ENCODE assay signal across 1 cellular context in the genomic region with DNA sequence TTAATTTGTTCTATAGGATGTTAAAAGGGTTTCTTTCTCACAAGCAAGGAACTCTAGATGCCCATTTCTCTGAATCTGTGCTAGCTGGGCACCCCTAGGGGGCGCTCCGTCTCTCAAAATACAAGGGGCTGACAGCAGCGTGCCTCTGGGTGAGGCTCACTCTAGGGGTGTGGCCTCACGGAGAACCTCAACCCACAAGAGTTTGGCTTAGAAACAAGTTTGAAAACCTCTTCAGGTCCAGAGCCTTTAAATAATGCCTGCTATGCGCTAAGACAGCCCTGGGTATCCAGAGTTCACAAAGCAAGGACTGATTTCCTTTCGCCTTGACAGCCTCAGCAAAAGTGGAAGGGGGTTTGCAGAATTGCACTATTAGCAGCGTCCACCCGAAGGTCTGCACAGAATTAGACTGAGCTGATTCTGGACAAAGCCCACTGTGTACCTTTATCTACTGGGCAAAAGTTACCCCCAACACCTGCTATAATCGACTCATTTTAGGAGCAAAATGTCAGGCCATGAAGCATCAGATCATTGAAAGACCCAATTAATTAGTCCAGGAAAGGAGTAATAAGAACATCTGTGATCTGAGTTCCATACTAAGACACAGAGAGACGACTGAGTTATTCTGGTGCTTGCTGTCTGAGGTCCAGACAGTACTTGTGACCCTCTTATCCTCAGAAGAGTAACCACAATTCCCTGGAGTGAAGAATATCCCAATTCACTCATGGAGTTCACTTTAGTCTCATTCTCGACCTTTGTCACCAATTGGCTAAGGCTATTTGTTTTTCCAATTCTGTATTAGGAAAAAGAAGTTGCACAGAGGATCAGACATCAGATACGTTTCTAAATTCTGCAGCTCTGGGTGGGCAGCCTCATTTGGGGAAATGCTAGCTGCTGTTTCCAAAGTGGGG.
TF ChIP-seq lines count a peak whose summit lies in the region.

No MANE protein-coding gene starts in this region.

TF ChIP-seq in K562, 482 proteins besides CTCF, POLR2A, EP300 and RAD21 (continued from another document and continues in another):
- TF ChIP-seq MLLT1 (IDR thresholded peaks at IDR 0.05) (peak; percentile 94 to 95), NFRKB (IDR thresholded peaks at IDR 0.05; ENCODE audit: low read depth) (no peak), ELK3 (CRISPR knock-in tag; IDR thresholded peaks at IDR 0.05) (0 out of 2 replicates have a peak, but pooled peaks have one; percentile 46), GABPB1 (CRISPR knock-in tag; IDR thresholded peaks at IDR 0.05) (peak; percentile 25; the same call in 1 of the 2 replicates), ZFP30 (CRISPR knock-in tag; IDR thresholded peaks at IDR 0.05; ENCODE audit: borderline replicate concordance) (0 out of 2 replicates have a peak, but pooled peaks have one; percentile 16), MXI1 (IDR thresholded peaks at IDR 0.05; ENCODE audit: low read depth, low read length) (0 out of 2 replicates have a peak, but pooled peaks have one; percentile 89), NFXL1 (CRISPR knock-in tag; IDR thresholded peaks at IDR 0.05) (0 out of 2 replicates have a peak, but pooled peaks have one; percentile 1), MAX (CRISPR knock-in tag; IDR thresholded peaks at IDR 0.05) (peak; percentile 37; the same call in 1 of the 2 replicates), CHD1 (IDR thresholded peaks at IDR 0.05; ENCODE audit: low read length) (no peak), ZNF165 (CRISPR knock-in tag; IDR thresholded peaks at IDR 0.05; ENCODE audit: borderline replicate concordance) (0 out of 2 replicates have a peak, but pooled peaks have one; percentile 16), NKRF (IDR thresholded peaks at IDR 0.05; ENCODE audit: borderline replicate concordance) (peak; percentile 60; the same call in 1 of the 2 replicates), CBX8 (IDR thresholded peaks at IDR 0.05; ENCODE audit: borderline replicate concordance, extremely low read depth, low read depth, low read length, poor library complexity, severe bottlenecking) (no peak), ILK (tag; IDR thresholded peaks at IDR 0.05; ENCODE audit: borderline replicate concordance, low read depth) (no peak), FOXO4 (CRISPR knock-in tag; IDR thresholded peaks at IDR 0.05) (0 out of 2 replicates have a peak, but pooled peaks have one; percentile 29), GATAD2B (IDR thresholded peaks at IDR 0.05; ENCODE audit: borderline replicate concordance) (peak; percentile 39; the same call in 1 of the 2 replicates), SAFB2 (IDR thresholded peaks at IDR 0.05; ENCODE audit: borderline replicate concordance, low read depth, low read length, severe bottlenecking) (no peak), LARP7 (IDR thresholded peaks at IDR 0.05) (0 out of 2 replicates have a peak, but pooled peaks have one; percentile 29), ZNF324 (CRISPR knock-in tag; IDR thresholded peaks at IDR 0.05) (0 out of 2 replicates have a peak, but pooled peaks have one; percentile 27), ZSCAN29 (IDR thresholded peaks at IDR 0.05) (no peak), TBL1XR1 (IDR thresholded peaks at IDR 0.05; ENCODE audit: low read length in 2 of 2) (peak in 1 of 2 experiments; percentile 43; a peak in 2 of 4 replicates), SP1 (CRISPR knock-in tag; IDR thresholded peaks at IDR 0.05) (peak; percentile 62; the same call in 1 of the 2 replicates), SIN3A (IDR thresholded peaks at IDR 0.05; ENCODE audit: borderline replicate concordance in 2 of 2, control insufficient read depth in 1 of 2, low read depth in 2 of 2, low read length in 2 of 2) (peak; percentile 32 to 82; a peak in 3 of 4 replicates)
- TF ChIP-seq, protein P1, sequence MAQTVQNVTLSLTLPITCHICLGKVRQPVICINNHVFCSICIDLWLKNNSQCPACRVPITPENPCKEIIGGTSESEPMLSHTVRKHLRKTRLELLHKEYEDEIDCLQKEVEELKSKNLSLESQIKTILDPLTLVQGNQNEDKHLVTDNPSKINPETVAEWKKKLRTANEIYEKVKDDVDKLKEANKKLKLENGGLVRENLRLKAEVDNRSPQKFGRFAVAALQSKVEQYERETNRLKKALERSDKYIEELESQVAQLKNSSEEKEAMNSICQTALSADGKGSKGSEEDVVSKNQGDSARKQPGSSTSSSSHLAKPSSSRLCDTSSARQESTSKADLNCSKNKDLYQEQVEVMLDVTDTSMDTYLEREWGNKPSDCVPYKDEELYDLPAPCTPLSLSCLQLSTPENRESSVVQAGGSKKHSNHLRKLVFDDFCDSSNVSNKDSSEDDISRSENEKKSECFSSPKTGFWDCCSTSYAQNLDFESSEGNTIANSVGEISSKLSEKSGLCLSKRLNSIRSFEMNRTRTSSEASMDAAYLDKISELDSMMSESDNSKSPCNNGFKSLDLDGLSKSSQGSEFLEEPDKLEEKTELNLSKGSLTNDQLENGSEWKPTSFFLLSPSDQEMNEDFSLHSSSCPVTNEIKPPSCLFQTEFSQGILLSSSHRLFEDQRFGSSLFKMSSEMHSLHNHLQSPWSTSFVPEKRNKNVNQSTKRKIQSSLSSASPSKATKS (CRISPR knock-in tag; IDR thresholded peaks at IDR 0.05), result no peak
- TF ChIP-seq, protein P2, sequence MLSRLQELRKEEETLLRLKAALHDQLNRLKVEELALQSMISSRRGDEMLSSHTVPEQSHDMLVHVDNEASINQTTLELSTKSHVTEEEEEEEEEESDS (CRISPR knock-in tag; IDR thresholded peaks at IDR 0.05), result no peak
- TF ChIP-seq, protein P3, sequence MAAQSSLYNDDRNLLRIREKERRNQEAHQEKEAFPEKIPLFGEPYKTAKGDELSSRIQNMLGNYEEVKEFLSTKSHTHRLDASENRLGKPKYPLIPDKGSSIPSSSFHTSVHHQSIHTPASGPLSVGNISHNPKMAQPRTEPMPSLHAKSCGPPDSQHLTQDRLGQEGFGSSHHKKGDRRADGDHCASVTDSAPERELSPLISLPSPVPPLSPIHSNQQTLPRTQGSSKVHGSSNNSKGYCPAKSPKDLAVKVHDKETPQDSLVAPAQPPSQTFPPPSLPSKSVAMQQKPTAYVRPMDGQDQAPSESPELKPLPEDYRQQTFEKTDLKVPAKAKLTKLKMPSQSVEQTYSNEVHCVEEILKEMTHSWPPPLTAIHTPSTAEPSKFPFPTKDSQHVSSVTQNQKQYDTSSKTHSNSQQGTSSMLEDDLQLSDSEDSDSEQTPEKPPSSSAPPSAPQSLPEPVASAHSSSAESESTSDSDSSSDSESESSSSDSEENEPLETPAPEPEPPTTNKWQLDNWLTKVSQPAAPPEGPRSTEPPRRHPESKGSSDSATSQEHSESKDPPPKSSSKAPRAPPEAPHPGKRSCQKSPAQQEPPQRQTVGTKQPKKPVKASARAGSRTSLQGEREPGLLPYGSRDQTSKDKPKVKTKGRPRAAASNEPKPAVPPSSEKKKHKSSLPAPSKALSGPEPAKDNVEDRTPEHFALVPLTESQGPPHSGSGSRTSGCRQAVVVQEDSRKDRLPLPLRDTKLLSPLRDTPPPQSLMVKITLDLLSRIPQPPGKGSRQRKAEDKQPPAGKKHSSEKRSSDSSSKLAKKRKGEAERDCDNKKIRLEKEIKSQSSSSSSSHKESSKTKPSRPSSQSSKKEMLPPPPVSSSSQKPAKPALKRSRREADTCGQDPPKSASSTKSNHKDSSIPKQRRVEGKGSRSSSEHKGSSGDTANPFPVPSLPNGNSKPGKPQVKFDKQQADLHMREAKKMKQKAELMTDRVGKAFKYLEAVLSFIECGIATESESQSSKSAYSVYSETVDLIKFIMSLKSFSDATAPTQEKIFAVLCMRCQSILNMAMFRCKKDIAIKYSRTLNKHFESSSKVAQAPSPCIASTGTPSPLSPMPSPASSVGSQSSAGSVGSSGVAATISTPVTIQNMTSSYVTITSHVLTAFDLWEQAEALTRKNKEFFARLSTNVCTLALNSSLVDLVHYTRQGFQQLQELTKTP (IDR thresholded peaks at IDR 0.05; ENCODE audit: low read depth in 1 of 2, partially characterized antibody in 2 of 2), result peak in 1 of 2 experiments; percentile 50
- TF ChIP-seq, protein P4, sequence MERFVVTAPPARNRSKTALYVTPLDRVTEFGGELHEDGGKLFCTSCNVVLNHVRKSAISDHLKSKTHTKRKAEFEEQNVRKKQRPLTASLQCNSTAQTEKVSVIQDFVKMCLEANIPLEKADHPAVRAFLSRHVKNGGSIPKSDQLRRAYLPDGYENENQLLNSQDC (CRISPR knock-in tag; IDR thresholded peaks at IDR 0.05), result 0 out of 2 replicates have a peak, but pooled peaks have one; percentile 7
- TF ChIP-seq, protein P5, sequence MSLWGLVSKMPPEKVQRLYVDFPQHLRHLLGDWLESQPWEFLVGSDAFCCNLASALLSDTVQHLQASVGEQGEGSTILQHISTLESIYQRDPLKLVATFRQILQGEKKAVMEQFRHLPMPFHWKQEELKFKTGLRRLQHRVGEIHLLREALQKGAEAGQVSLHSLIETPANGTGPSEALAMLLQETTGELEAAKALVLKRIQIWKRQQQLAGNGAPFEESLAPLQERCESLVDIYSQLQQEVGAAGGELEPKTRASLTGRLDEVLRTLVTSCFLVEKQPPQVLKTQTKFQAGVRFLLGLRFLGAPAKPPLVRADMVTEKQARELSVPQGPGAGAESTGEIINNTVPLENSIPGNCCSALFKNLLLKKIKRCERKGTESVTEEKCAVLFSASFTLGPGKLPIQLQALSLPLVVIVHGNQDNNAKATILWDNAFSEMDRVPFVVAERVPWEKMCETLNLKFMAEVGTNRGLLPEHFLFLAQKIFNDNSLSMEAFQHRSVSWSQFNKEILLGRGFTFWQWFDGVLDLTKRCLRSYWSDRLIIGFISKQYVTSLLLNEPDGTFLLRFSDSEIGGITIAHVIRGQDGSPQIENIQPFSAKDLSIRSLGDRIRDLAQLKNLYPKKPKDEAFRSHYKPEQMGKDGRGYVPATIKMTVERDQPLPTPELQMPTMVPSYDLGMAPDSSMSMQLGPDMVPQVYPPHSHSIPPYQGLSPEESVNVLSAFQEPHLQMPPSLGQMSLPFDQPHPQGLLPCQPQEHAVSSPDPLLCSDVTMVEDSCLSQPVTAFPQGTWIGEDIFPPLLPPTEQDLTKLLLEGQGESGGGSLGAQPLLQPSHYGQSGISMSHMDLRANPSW (CRISPR knock-in tag; IDR thresholded peaks at IDR 0.05), result no peak
- TF ChIP-seq, protein P6, sequence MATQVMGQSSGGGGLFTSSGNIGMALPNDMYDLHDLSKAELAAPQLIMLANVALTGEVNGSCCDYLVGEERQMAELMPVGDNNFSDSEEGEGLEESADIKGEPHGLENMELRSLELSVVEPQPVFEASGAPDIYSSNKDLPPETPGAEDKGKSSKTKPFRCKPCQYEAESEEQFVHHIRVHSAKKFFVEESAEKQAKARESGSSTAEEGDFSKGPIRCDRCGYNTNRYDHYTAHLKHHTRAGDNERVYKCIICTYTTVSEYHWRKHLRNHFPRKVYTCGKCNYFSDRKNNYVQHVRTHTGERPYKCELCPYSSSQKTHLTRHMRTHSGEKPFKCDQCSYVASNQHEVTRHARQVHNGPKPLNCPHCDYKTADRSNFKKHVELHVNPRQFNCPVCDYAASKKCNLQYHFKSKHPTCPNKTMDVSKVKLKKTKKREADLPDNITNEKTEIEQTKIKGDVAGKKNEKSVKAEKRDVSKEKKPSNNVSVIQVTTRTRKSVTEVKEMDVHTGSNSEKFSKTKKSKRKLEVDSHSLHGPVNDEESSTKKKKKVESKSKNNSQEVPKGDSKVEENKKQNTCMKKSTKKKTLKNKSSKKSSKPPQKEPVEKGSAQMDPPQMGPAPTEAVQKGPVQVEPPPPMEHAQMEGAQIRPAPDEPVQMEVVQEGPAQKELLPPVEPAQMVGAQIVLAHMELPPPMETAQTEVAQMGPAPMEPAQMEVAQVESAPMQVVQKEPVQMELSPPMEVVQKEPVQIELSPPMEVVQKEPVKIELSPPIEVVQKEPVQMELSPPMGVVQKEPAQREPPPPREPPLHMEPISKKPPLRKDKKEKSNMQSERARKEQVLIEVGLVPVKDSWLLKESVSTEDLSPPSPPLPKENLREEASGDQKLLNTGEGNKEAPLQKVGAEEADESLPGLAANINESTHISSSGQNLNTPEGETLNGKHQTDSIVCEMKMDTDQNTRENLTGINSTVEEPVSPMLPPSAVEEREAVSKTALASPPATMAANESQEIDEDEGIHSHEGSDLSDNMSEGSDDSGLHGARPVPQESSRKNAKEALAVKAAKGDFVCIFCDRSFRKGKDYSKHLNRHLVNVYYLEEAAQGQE (CRISPR knock-in tag; IDR thresholded peaks at IDR 0.05; ENCODE audit: low read depth), result 0 out of 2 replicates have a peak, but pooled peaks have one; percentile 13
